In genomic region chr15:66653852-66654251, GRCh38 we compare ENCODE assay signal across 31 cellular contexts. TPM values are rescaled to one million over a fixed set of nuclear protein-coding genes. Genes with fewer than 3 reads are reported as not detected.
DNase-seq lines count a peak whose midpoint lies in the region; ATAC-seq and TF ChIP-seq lines count a peak whose summit lies in the region.
"Had no signal": no experiment of that assay in that cellular context is flagged by ENCODE, and none has a peak within 500 bp of the region (broad histone marks: within the 10 kb centered on the region; RNA-seq: fewer than 3 reads in every experiment).

No MANE protein-coding gene starts in this region.

- H3K4me3 Mint-ChIP-seq in activated T-cell treated with anti-CD3 and anti-CD28 coated beads, Interleukin-2, amount 50 U/mL, for 4 hours: peak overlapping the region; percentile 12
- H3K4me3 Mint-ChIP-seq in GM23338 (peak overlapping the region; percentile 20; the same call in 1 of the 3 replicates), Calu3 (ENCODE audit: low read depth, unreplicated experiment) (no peak overlapping the region)
- H3K4me3 Mint-ChIP-seq: endodermal cell had no signal

- H3K4me3 ChIP-seq in GM23338: no peak overlapping the region
- H3K4me3 ChIP-seq in lower lobe of right lung: no peak overlapping the region
- H3K4me3 ChIP-seq in trophoblast cell (ENCODE audit: low read depth, low read length): no peak overlapping the region
- H3K4me3 ChIP-seq in gastrocnemius medialis: no peak overlapping the region
- H3K4me3 ChIP-seq: lung, pancreas, PC-9, right lobe of liver had no signal

- no peak for ATAC-seq in activated T-cell treated with anti-CD3 and anti-CD28 coated beads, Interleukin-2, amount 50 U/mL, for 4 hours
- ATAC-seq in GM23338 (no peak), lower lobe of right lung (no peak), HG02759 (IDR thresholded peaks at IDR 0.05; ENCODE audit: unreplicated experiment) (no peak), gastrocnemius medialis (no peak)
- ATAC-seq: pancreas; right lobe of liver; stimulated activated naive CD8-positive, alpha-beta T cell treated with anti-CD3 and anti-CD28 coated beads, Interleukin-15, Interleukin-2, amounts not matched to agents 100 U/mL and 50 U/mL, for 24 hours had no signal

- H3K4ac ChIP-seq in trophoblast cell (ENCODE audit: low read depth, low read length): peak overlapping the region; percentile 21

- peak overlapping the region; percentile 54 for H3K14ac ChIP-seq in trophoblast cell (ENCODE audit: low read length)

- H3K9me3 ChIP-seq in lower lobe of right lung (no peaks in the 10 kb centered on the region), trophoblast cell (ENCODE audit: insufficient read depth, low read depth, low read length) (no peaks in the 10 kb centered on the region), gastrocnemius medialis (no peaks in the 10 kb centered on the region)
- H3K9me3 ChIP-seq: esophagus muscularis mucosa, pancreas, right lobe of liver had no signal

- no peak overlapping the region for H4K12ac ChIP-seq in trophoblast cell (ENCODE audit: low read depth, low read length)

- peak overlapping the region; percentile 17 for H2BK5ac ChIP-seq in trophoblast cell (ENCODE audit: low read depth, low read length, poor library complexity)

- no TSS peak for BruUV-seq in Calu3 (replicated peaks; lab: Mats Ljungman, UMichigan)

- in situ Hi-C loops in gastrocnemius medialis (cut with MboI; ENCODE audit: low sequenced_read_pairs in 4 of 4): no loop called here

- H3K27me3 ChIP-seq in GM23338 (ENCODE audit: insufficient read depth): no peaks in the 10 kb centered on the region
- no peaks in the 10 kb centered on the region for H3K27me3 ChIP-seq in lower lobe of right lung (ENCODE audit: low read depth)
- H3K27me3 ChIP-seq in trophoblast cell (ENCODE audit: insufficient read depth, low read length): no peaks in the 10 kb centered on the region
- H3K27me3 ChIP-seq in gastrocnemius medialis: peaks cover 4 to 11% (median 7%) of the 10 kb centered on the region in 3 donors
- H3K27me3 ChIP-seq: pancreas, right lobe of liver had no signal

- H3K27ac Mint-ChIP-seq in GM23338 (no peak overlapping the region; the same call in 1 of the 2 replicates), Calu3 (ENCODE audit: unreplicated experiment) (no peak overlapping the region)

- H4K8ac ChIP-seq in trophoblast cell (ENCODE audit: low read depth, low read length): peak overlapping the region; percentile 51

- H4K20me1 ChIP-seq in GM23338 (replicated peaks; ENCODE audit: insufficient read depth): no peaks in the 10 kb centered on the region

- peak overlapping the region; percentile 31 for H3K18ac ChIP-seq in trophoblast cell (ENCODE audit: low read length)

- H3K4me1 ChIP-seq in GM23338 (ENCODE audit: insufficient read depth) (peaks cover 47% of the 10 kb centered on the region), lower lobe of right lung (peaks cover 36% of the 10 kb centered on the region), trophoblast cell (ENCODE audit: control insufficient read depth in 1 of 2, insufficient read depth in 2 of 2, low read length in 2 of 2) (peaks cover 38 to 52% of the 10 kb centered on the region in 2 experiments), gastrocnemius medialis (peaks cover 0 to 3% of the 10 kb centered on the region in 2 donors)
- H3K4me1 ChIP-seq: pancreas had no signal

- CTCF ChIA-PET in Calu3 (lab: Charles Lee): no interaction called here

- H3K79me1 ChIP-seq in trophoblast cell (ENCODE audit: low read length): peaks cover 44% of the 10 kb centered on the region

- no peaks in the 10 kb centered on the region for H3K36me3 Mint-ChIP-seq in activated T-cell treated with anti-CD3 and anti-CD28 coated beads, Interleukin-2, amount 50 U/mL, for 4 hours (ENCODE audit: insufficient read depth)
- H3K36me3 Mint-ChIP-seq in GM23338 (ENCODE audit: low read depth) (no peaks in the 10 kb centered on the region), Calu3 (ENCODE audit: insufficient read depth, unreplicated experiment) (no peaks in the 10 kb centered on the region)

- H3K4me2 ChIP-seq in GM23338: no peak overlapping the region
- H3K4me2 ChIP-seq in trophoblast cell (ENCODE audit: low read length): no peak overlapping the region
- H3K4me2 ChIP-seq: PC-9 had no signal

- no peak overlapping the region for H3K9ac ChIP-seq in trophoblast cell (ENCODE audit: low read length)

- H3K27me3 Mint-ChIP-seq in activated T-cell treated with anti-CD3 and anti-CD28 coated beads, Interleukin-2, amount 50 U/mL, for 4 hours (ENCODE audit: low read depth): peaks cover 30% of the 10 kb centered on the region
- peaks cover 31% of the 10 kb centered on the region for H3K27me3 Mint-ChIP-seq in GM23338 (ENCODE audit: insufficient read depth, low read depth, poor library complexity)
- H3K27me3 Mint-ChIP-seq in Calu3 (ENCODE audit: unreplicated experiment): peaks cover 19% of the 10 kb centered on the region

- H2AK5ac ChIP-seq in trophoblast cell (ENCODE audit: low read length): peak overlapping the region; percentile 25

- peak overlapping the region; percentile 93 for H4K91ac ChIP-seq in trophoblast cell (ENCODE audit: low read depth, low read length)

- H3K23ac ChIP-seq in trophoblast cell (ENCODE audit: low read length): no peak overlapping the region

- H3K27ac ChIP-seq in GM23338 (ENCODE audit: low read depth): no peak overlapping the region
- H3K27ac ChIP-seq in lower lobe of right lung: peak overlapping the region; percentile 76
- no peak overlapping the region for H3K27ac ChIP-seq in trophoblast cell (ENCODE audit: low read depth, low read length)
- no peak overlapping the region for H3K27ac ChIP-seq in gastrocnemius medialis
- H3K27ac ChIP-seq: pancreas, PC-9 had no signal

- H3K9me3 Mint-ChIP-seq in activated T-cell treated with anti-CD3 and anti-CD28 coated beads, Interleukin-2, amount 50 U/mL, for 4 hours: no peaks in the 10 kb centered on the region
- H3K9me3 Mint-ChIP-seq in GM23338: no peaks in the 10 kb centered on the region
- H3K9me3 Mint-ChIP-seq in Calu3 (ENCODE audit: low read depth, unreplicated experiment): no peaks in the 10 kb centered on the region
- H3K9me3 Mint-ChIP-seq: endodermal cell had no signal

- peak overlapping the region; percentile 28 for H2BK12ac ChIP-seq in trophoblast cell (ENCODE audit: low read length)

- WGBS in trophoblast cell (ENCODE audit: extremely low coverage, insufficient coverage, insufficient read length): no CpG with 5 or more reads among the region's 13 CpGs

- H2AFZ ChIP-seq in GM23338: peak overlapping the region; percentile 83
- no peak overlapping the region for H2AFZ ChIP-seq in trophoblast cell (ENCODE audit: insufficient read depth, low read length, poor library complexity)
- H2AFZ ChIP-seq: PC-9 had no signal

- no peaks in the 10 kb centered on the region for H3K9me2 ChIP-seq in GM23338 (ENCODE audit: insufficient read depth)

- H3K79me2 ChIP-seq in GM23338 (replicated peaks; ENCODE audit: insufficient read depth) (no peaks in the 10 kb centered on the region), trophoblast cell (ENCODE audit: control insufficient read depth, insufficient read depth, low read length, poor library complexity) (no peaks in the 10 kb centered on the region)

- intact Hi-C loops in lower lobe of right lung (cut with DNase I) (no loop called here), gastrocnemius medialis (cut with DNase I; ENCODE audit: low total_unique reads) (no loop called here), Calu3 (cut with micrococcal nuclease; ENCODE audit: unreplicated experiment) (no loop called here)

- TF ChIP-seq CTCF in GM23338 (conservative IDR thresholded peaks at IDR 0.05; ENCODE audit: low read depth in 2 of 2): no peak
- TF ChIP-seq CTCF in lower lobe of right lung (IDR thresholded peaks at IDR 0.05): no peak
- TF ChIP-seq CTCF in gastrocnemius medialis (IDR thresholded peaks at IDR 0.05 in 4 of 5, conservative IDR thresholded peaks at IDR 0.05 in 1 of 5): no peak
- TF ChIP-seq CTCF in Calu3 (IDR thresholded peaks at IDR 0.05; ENCODE audit: unreplicated experiment): no peak

- peaks cover 6% of the 10 kb centered on the region for H3K4me1 Mint-ChIP-seq in activated T-cell treated with anti-CD3 and anti-CD28 coated beads, Interleukin-2, amount 50 U/mL, for 4 hours (ENCODE audit: low read depth)
- H3K4me1 Mint-ChIP-seq in GM23338: peaks cover 51% of the 10 kb centered on the region
- H3K4me1 Mint-ChIP-seq in Calu3 (ENCODE audit: low read depth, unreplicated experiment): no peaks in the 10 kb centered on the region

- H2BK120ac ChIP-seq in trophoblast cell (ENCODE audit: insufficient read depth, low read length, poor library complexity): peak overlapping the region; percentile 39

- DNase-seq in activated T-cell treated with anti-CD3 and anti-CD28 coated beads, Interleukin-2, amount 50 U/mL, for 4 hours: no peak
- DNase-seq in activated T-cell treated with anti-CD3 and anti-CD28 coated beads, Interleukin-2, amount 50 U/mL, for 48 hours: no peak
- DNase-seq in GM23338 (ENCODE audit: low spot score) (no peak), lower lobe of right lung (no peak), trophoblast cell (no peak), gastrocnemius medialis (no peak), Calu3 (no peak)
- DNase-seq: activated CD4-positive, CD25-positive, alpha-beta regulatory T cell treated with anti-CD3 and anti-CD28 coated beads, Interleukin-2, amount 50 U/mL, for 72 hours; activated CD8-positive, alpha-beta memory T cell treated with anti-CD3 and anti-CD28 coated beads for 24 hours; activated naive CD4-positive, alpha-beta T cell; activated T-cell treated with anti-CD3 and anti-CD28 coated beads, Interleukin-2, amount 50 U/mL, for 1 hour; AML-193; amygdala; cortex of kidney; DMS79 treated with DMSO at 0.1 percent for 48 hours; hypothalamus; islet precursor cell; MV-4-11; NCI-H146; NCI-H510A treated with DMSO at 0.1 percent for 48 hours; pancreas; PC-9; SHP77 treated with DMSO at 0.1 percent for 48 hours; stimulated activated CD4-positive, alpha-beta T cell treated with anti-CD3 and anti-CD28 coated beads, Interleukin-12 subunit alpha, Interleukin-12 subunit beta, amount 100 ng/mL, for 4 hours; stimulated activated naive CD8-positive, alpha-beta T cell treated with anti-CD3 and anti-CD28 coated beads, Interleukin-15, Interleukin-2, amounts not matched to agents 100 U/mL and 50 U/mL, for 24 hours; SW 1271 had no signal

- no peaks in the 10 kb centered on the region for H3K36me3 ChIP-seq in GM23338 (ENCODE audit: insufficient read depth)
- no peaks in the 10 kb centered on the region for H3K36me3 ChIP-seq in lower lobe of right lung
- H3K36me3 ChIP-seq in trophoblast cell (ENCODE audit: control insufficient read depth in 1 of 2, insufficient read depth in 2 of 2, low read length in 2 of 2): no peaks in the 10 kb centered on the region
- no peaks in the 10 kb centered on the region for H3K36me3 ChIP-seq in gastrocnemius medialis
- H3K36me3 ChIP-seq: esophagus muscularis mucosa, pancreas, right lobe of liver had no signal

- peaks cover 7% of the 10 kb centered on the region; the same call in 1 of the 2 replicates for H3F3A ChIP-seq in GM23338 (replicated peaks; ENCODE audit: low read depth)

- TF ChIP-seq POLR2A in gastrocnemius medialis (IDR thresholded peaks at IDR 0.05): no peak

RNA-seq across cellular contexts. Expression of gene SMAD6, which starts 48.2 kb away (rescaled TPM):
- under 1 TPM; 0.05 to 0.25 (median 0.08) TPM for total RNA-seq in activated T-cell treated with anti-CD3 and anti-CD28 coated beads, Interleukin-2, amount 50 U/mL, for 4 hours
- total RNA-seq in GM23338 (2014; rRNA removed; shearing (Covaris generic)): 11.9 and 15.7 TPM in 2 replicates
- 1.6 and 2.1 TPM in 2 replicates for polyA plus RNA-seq in GM23338 (2016; fragmentation: Nextera tagmentation; extraction: Ambion mirVana)
- total RNA-seq in lower lobe of right lung (159 TPM), gastrocnemius medialis (1 to 10 TPM; 2.2 to 3.7 (median 2.4) TPM), Calu3 (2022) (49.6 and 58.6 TPM in 2 replicates)
- polyA plus RNA-seq in trophoblast cell (2013): 29.5 and 30.6 TPM in 2 replicates
